1 cellular context compared by ENCODE assay signal in the genomic region with DNA sequence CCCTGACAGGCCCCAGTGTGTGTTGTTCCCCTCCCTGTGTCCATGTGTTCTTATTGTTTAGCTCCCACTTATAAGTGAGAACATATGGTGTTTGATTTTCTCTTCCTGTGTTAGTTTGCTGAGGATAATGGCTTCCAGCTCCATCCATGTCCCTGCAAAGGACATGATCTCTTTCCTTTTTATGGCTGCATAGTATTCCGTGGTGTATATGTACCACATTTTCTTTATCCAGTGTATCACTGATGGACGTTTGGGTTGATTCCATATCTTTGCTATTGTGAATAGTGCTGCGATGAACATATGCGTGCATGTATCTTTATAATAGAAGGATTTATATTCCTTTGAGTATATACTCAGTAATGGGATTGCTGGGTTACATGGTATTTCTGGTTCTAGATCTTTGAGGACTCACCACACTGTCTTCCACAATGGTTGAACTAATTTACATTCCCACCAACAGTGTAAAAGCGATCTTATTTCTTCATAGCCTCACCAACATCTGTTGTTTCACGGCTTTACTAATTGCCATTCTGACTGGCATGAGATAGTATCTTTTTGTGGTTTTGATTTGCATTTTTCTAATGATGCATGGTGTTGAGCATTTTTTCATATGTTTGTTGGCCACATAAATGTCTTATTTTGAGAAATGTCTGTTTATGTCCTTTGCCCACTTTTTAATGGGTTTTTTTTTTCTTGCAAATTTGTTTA.
TF ChIP-seq lines count a peak whose summit lies in the region.

No MANE protein-coding gene starts in this region.

TF ChIP-seq in GM12878, 131 proteins besides CTCF, POLR2A, EP300 and RAD21:
- TF ChIP-seq BHLHE40 (IDR thresholded peaks at IDR 0.05; ENCODE audit: borderline replicate concordance in 1 of 2, low read depth in 2 of 2, low read length in 1 of 2) (peak in 1 of 2 experiments; percentile 5; a peak in 1 of 4 replicates), RUNX3 (IDR thresholded peaks at IDR 0.05; ENCODE audit: low read length) (peak; percentile 63; the same call in 1 of the 2 replicates), POU2F2 (IDR thresholded peaks at IDR 0.05; ENCODE audit: borderline replicate concordance, low read depth, low read length) (peak; percentile 74; the same call in 1 of the 3 replicates), MTA2 (IDR thresholded peaks at IDR 0.05; ENCODE audit: low read depth) (peak; percentile 78)
- TF ChIP-seq, protein P1, sequence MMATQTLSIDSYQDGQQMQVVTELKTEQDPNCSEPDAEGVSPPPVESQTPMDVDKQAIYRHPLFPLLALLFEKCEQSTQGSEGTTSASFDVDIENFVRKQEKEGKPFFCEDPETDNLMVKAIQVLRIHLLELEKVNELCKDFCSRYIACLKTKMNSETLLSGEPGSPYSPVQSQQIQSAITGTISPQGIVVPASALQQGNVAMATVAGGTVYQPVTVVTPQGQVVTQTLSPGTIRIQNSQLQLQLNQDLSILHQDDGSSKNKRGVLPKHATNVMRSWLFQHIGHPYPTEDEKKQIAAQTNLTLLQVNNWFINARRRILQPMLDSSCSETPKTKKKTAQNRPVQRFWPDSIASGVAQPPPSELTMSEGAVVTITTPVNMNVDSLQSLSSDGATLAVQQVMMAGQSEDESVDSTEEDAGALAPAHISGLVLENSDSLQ (IDR thresholded peaks at IDR 0.05): peak; percentile 75
